8 cellular contexts compared by ENCODE assay signal in the genomic region with DNA sequence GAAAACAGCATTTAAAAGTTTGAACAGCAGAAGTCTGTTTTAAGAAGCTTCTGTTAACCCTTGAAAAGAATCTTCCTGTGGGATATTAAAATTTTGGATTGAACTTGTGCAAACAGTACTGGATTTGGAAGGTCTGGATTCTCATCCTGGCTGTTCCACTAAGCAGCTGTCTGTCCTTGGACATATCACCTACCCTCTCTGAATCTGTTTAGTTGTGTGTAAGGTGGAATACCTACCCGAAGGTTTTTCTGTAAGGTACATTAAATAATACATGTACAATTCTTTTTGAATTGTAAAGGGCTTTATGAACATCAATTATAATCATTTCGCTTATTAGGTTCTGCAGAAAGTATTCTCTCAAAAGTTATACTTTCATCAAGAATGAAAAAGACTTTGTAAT. TPM values are rescaled to one million over a fixed set of nuclear protein-coding genes. Genes with fewer than 3 reads are reported as not detected.
A peak's percentile ranks its signal among the peaks of the same experiment; 100 is the strongest.
DNase-seq lines count a peak whose midpoint lies in the region; TF ChIP-seq lines count a peak whose summit lies in the region.

No MANE protein-coding gene starts in this region.

- intact Hi-C loops in ascending aorta (cut with DNase I), result loop anchor here (2.0 to 5.0 kb wide), 3 partner anchors 53 to 127 kb away; no protein-coding TSS in a partner anchor

- no peaks in the 10 kb centered on the region for H3K9me3 ChIP-seq in ascending aorta
- no peaks in the 10 kb centered on the region for H3K9me3 ChIP-seq in mesenchymal stem cell (ENCODE audit: control insufficient read depth, low read length)

- H3K4me1 ChIP-seq in ascending aorta (peaks cover 4 to 22% of the 10 kb centered on the region in 2 donors), mesenchymal stem cell (ENCODE audit: control insufficient read depth, insufficient read depth, low read depth, low read length) (peaks cover 4% of the 10 kb centered on the region)

- H4K8ac ChIP-seq in mesenchymal stem cell (ENCODE audit: low read length), result no peak overlapping the region

- H3K9ac ChIP-seq in mesenchymal stem cell (ENCODE audit: low read length), result peak overlapping the region; percentile 95

- H3K4me3 Mint-ChIP-seq in activated naive CD4-positive, alpha-beta T cell treated with anti-CD3 and anti-CD28 coated beads, Interleukin-2, amount 50 U/mL, for 24 hours, result peak overlapping the region; percentile 87
- H3K4me3 Mint-ChIP-seq in type B pancreatic cell, result peak overlapping the region; percentile 85

- DNase-seq in activated naive CD4-positive, alpha-beta T cell treated with Interleukin-2 at 50 U/mL for 16 hours, result no peak
- DNase-seq in ascending aorta (ENCODE audit: low spot score in 2 of 2), result no peak
- no peak for DNase-seq in mesenchymal stem cell
- no peak for DNase-seq in type B pancreatic cell (ENCODE audit: extremely low spot score, unreplicated experiment)
- no peak for DNase-seq in T1000 (lab: John Stamatoyannopoulos, UW)
- no peak for DNase-seq in DMS53 (lab: John Stamatoyannopoulos, UW)
- no peak for DNase-seq in SHP77 (lab: John Stamatoyannopoulos, UW)

- peak overlapping the region; percentile 87 to 88 for H3K4me3 ChIP-seq in ascending aorta
- H3K4me3 ChIP-seq in mesenchymal stem cell (ENCODE audit: insufficient read depth in 1 of 2, low read depth in 1 of 2, low read length in 2 of 2), result peak overlapping the region in 1 of 2 experiments; percentile 92

- no peak for TF ChIP-seq CTCF in ascending aorta (IDR thresholded peaks at IDR 0.05)
- no peak for TF ChIP-seq CTCF in type B pancreatic cell (conservative IDR thresholded peaks at IDR 0.05)

- H2BK5ac ChIP-seq in mesenchymal stem cell (ENCODE audit: low read depth, low read length, poor library complexity, severe bottlenecking), result no peak overlapping the region

- H2AK5ac ChIP-seq in mesenchymal stem cell (ENCODE audit: low read length, severe bottlenecking), result no peak overlapping the region

- H3K4ac ChIP-seq in mesenchymal stem cell (ENCODE audit: low read depth in 1 of 2, low read length in 2 of 2), result no peak overlapping the region

- peaks cover 3% of the 10 kb centered on the region for H3K79me1 ChIP-seq in mesenchymal stem cell (replicated peaks; ENCODE audit: low read length, poor library complexity, severe bottlenecking)

- H3K18ac ChIP-seq in mesenchymal stem cell (ENCODE audit: low read depth in 1 of 2, low read length in 2 of 2), result no peak overlapping the region

- no peaks in the 10 kb centered on the region for H3K27me3 ChIP-seq in ascending aorta
- H3K27me3 ChIP-seq in mesenchymal stem cell (ENCODE audit: control insufficient read depth in 1 of 2, insufficient read depth in 1 of 2, low read length in 2 of 2), result no peaks in the 10 kb centered on the region

- WGBS in mesenchymal stem cell, result no CpG with 5 or more reads among the region's 2 CpGs

- peak overlapping the region; percentile 91 for H3K27ac Mint-ChIP-seq in activated naive CD4-positive, alpha-beta T cell treated with anti-CD3 and anti-CD28 coated beads, Interleukin-2, amount 50 U/mL, for 24 hours
- H3K27ac Mint-ChIP-seq in type B pancreatic cell, result no peak overlapping the region

- peak overlapping the region; percentile 39 for H3K4me2 ChIP-seq in mesenchymal stem cell (ENCODE audit: low read length, poor library complexity, severe bottlenecking)

- H3K9me3 Mint-ChIP-seq in activated naive CD4-positive, alpha-beta T cell treated with anti-CD3 and anti-CD28 coated beads, Interleukin-2, amount 50 U/mL, for 24 hours, result no peaks in the 10 kb centered on the region
- no peaks in the 10 kb centered on the region for H3K9me3 Mint-ChIP-seq in type B pancreatic cell

- no peak overlapping the region for H4K91ac ChIP-seq in mesenchymal stem cell (ENCODE audit: low read length)

- no peak overlapping the region for H3K14ac ChIP-seq in mesenchymal stem cell (ENCODE audit: low read length in 2 of 2)

- H2BK12ac ChIP-seq in mesenchymal stem cell (ENCODE audit: low read length in 2 of 2), result no peak overlapping the region

- H2AFZ ChIP-seq in mesenchymal stem cell (ENCODE audit: low read depth, low read length), result no peak overlapping the region

- H3K36me3 ChIP-seq in ascending aorta (no peaks in the 10 kb centered on the region), mesenchymal stem cell (ENCODE audit: control insufficient read depth in 1 of 2, insufficient read depth in 2 of 2, low read depth in 1 of 2, low read length in 2 of 2) (peaks cover 0 to 35% of the 10 kb centered on the region in 2 experiments)

- H3K27me3 Mint-ChIP-seq in activated naive CD4-positive, alpha-beta T cell treated with anti-CD3 and anti-CD28 coated beads, Interleukin-2, amount 50 U/mL, for 24 hours, result no peaks in the 10 kb centered on the region
- H3K27me3 Mint-ChIP-seq in type B pancreatic cell, result no peaks in the 10 kb centered on the region

- H2BK15ac ChIP-seq in mesenchymal stem cell (ENCODE audit: low read depth, poor library complexity, severe bottlenecking), result no peak overlapping the region

- H3K27ac ChIP-seq in ascending aorta (no peak overlapping the region), mesenchymal stem cell (ENCODE audit: low read length, poor library complexity, severe bottlenecking) (no peak overlapping the region)

- H2BK120ac ChIP-seq in mesenchymal stem cell (ENCODE audit: low read depth, low read length), result no peak overlapping the region

- H3K4me1 Mint-ChIP-seq in activated naive CD4-positive, alpha-beta T cell treated with anti-CD3 and anti-CD28 coated beads, Interleukin-2, amount 50 U/mL, for 24 hours, result peaks cover 71% of the 10 kb centered on the region
- H3K4me1 Mint-ChIP-seq in type B pancreatic cell (ENCODE audit: unreplicated experiment), result peaks cover 27% of the 10 kb centered on the region

- no peak overlapping the region for H3K23ac ChIP-seq in mesenchymal stem cell (ENCODE audit: low read length in 2 of 2)

- peaks cover 4% of the 10 kb centered on the region for H3K36me3 Mint-ChIP-seq in activated naive CD4-positive, alpha-beta T cell treated with anti-CD3 and anti-CD28 coated beads, Interleukin-2, amount 50 U/mL, for 24 hours
- H3K36me3 Mint-ChIP-seq in type B pancreatic cell, result peaks cover 17% of the 10 kb centered on the region

RNA-seq across cellular contexts. Expression of gene PDCD4, which starts 2.2 kb away (rescaled TPM):
- total RNA-seq in ascending aorta, result 10.3 TPM
- 35.1 TPM for polyA plus RNA-seq in mesenchymal stem cell (2013, experiment 1 of 2)
- polyA plus RNA-seq in mesenchymal stem cell (2013, experiment 2 of 2), result 36.7 TPM
- total RNA-seq in type B pancreatic cell (ENCODE audit: low replicate concordance), result 122 and 145 TPM in 2 replicates

RNA-seq across cellular contexts. Expression of gene BBIP1, which starts 45.0 kb away (rescaled TPM):
- total RNA-seq in ascending aorta (1.5 TPM), type B pancreatic cell (ENCODE audit: low replicate concordance) (15.8 and 24.8 TPM in 2 replicates)
- polyA plus RNA-seq in mesenchymal stem cell (2013, experiment 1 of 2), result 42.1 TPM
- 44.6 TPM for polyA plus RNA-seq in mesenchymal stem cell (2013, experiment 2 of 2)

RNA-seq across cellular contexts. Expression of gene SHOC2, which starts 45.5 kb away (rescaled TPM):
- 49.6 TPM for total RNA-seq in ascending aorta
- 35.4 TPM for polyA plus RNA-seq in mesenchymal stem cell (2013, experiment 1 of 2)
- 37.1 TPM for polyA plus RNA-seq in mesenchymal stem cell (2013, experiment 2 of 2)
- total RNA-seq in type B pancreatic cell (ENCODE audit: low replicate concordance), result 38.7 and 44.3 TPM in 2 replicates

Comparison
In these comparisons a context has a peak if more than half of its experiments do, and no peak if none do; other contexts are left out.
1. RNA of gene PDCD4, which starts 2.2 kb away (total RNA-seq): 122 to 145 TPM in type B pancreatic cell; 10.3 TPM in ascending aorta (single experiment); every median in the first group is over 10 times any median in the second.